In genomic region chr20:31517373-31517772, GRCh38 we compare ENCODE assay signal across 9 cellular contexts.
DNase-seq lines count a peak whose midpoint lies in the region; ATAC-seq and TF ChIP-seq lines count a peak whose summit lies in the region.
"Had no signal": no experiment of that assay in that cellular context is flagged by ENCODE, and none has a peak within 500 bp of the region (broad histone marks: within the 10 kb centered on the region; RNA-seq: fewer than 3 reads in every experiment).

No MANE protein-coding gene starts in this region.

- H3K27ac ChIP-seq in MM.1S (ENCODE audit: low read length), result peak overlapping the region; percentile 93; the same call in 1 of the 2 replicates
- H3K27ac ChIP-seq: parathyroid adenoma had no signal

- no peaks in the 10 kb centered on the region for H3K27me3 ChIP-seq in MM.1S (replicated peaks; ENCODE audit: insufficient read depth, low read length)

- H3K9me3 Mint-ChIP-seq in nephron progenitor cell, result no peaks in the 10 kb centered on the region
- H3K9me3 Mint-ChIP-seq in stimulated activated naive B cell treated with anti-CD40 and anti-IgM and Interleukin-4, amounts not matched to agents 10 μg/mL and 1 μg/mL and 100 μg/mL, for 72 hours, result no peaks in the 10 kb centered on the region
- H3K9me3 Mint-ChIP-seq: activated B cell treated with CpG ODN at 0.5 μM for 24 hours had no signal

- H3K27me3 Mint-ChIP-seq in nephron progenitor cell (ENCODE audit: low read depth, poor library complexity), result peaks cover 5% of the 10 kb centered on the region
- no peaks in the 10 kb centered on the region for H3K27me3 Mint-ChIP-seq in stimulated activated naive B cell treated with anti-CD40 and anti-IgM and Interleukin-4, amounts not matched to agents 10 μg/mL and 1 μg/mL and 100 μg/mL, for 72 hours
- H3K27me3 Mint-ChIP-seq: activated B cell treated with CpG ODN at 0.5 μM for 24 hours had no signal

- H3K27ac Mint-ChIP-seq in nephron progenitor cell, result no peak overlapping the region
- no peak overlapping the region for H3K27ac Mint-ChIP-seq in stimulated activated naive B cell treated with anti-CD40 and anti-IgM and Interleukin-4, amounts not matched to agents 10 μg/mL and 1 μg/mL and 100 μg/mL, for 72 hours
- H3K27ac Mint-ChIP-seq: activated B cell treated with CpG ODN at 0.5 μM for 24 hours had no signal

- peaks cover 29% of the 10 kb centered on the region for H3K4me1 ChIP-seq in MM.1S (ENCODE audit: low read length)

- no peaks in the 10 kb centered on the region for H3K9me2 ChIP-seq in MM.1S (replicated peaks; ENCODE audit: insufficient read depth, low read length)

- H3K36me3 ChIP-seq in MM.1S (replicated peaks; ENCODE audit: insufficient read depth, low read length), result 0 out of 2 replicates have a peak, but pooled peaks cover 6% of the 10 kb centered on the region

- peaks cover 81% of the 10 kb centered on the region for H3K79me2 ChIP-seq in MM.1S (ENCODE audit: low read length)

- no peaks in the 10 kb centered on the region for H3K9me3 ChIP-seq in MM.1S (replicated peaks; ENCODE audit: insufficient read depth, low read length)

- H2AFZ ChIP-seq in MM.1S (ENCODE audit: low read length), result no peak overlapping the region
- H2AFZ ChIP-seq: parathyroid adenoma had no signal

- H3F3A ChIP-seq in MM.1S (ENCODE audit: insufficient read depth, low read length), result peaks cover 24% of the 10 kb centered on the region

- TF ChIP-seq CTCF in MM.1S (IDR thresholded peaks at IDR 0.05; ENCODE audit: low read length) (no peak), cardiac fibroblast (IDR thresholded peaks at IDR 0.05; ENCODE audit: low read depth, low read length) (peak; percentile 18), nephron progenitor cell (IDR thresholded peaks at IDR 0.05) (no peak)

- H3K4me3 ChIP-seq in MM.1S (ENCODE audit: low read length) (peak overlapping the region; percentile 95), cardiac fibroblast (replicated peaks in 1 of 2; ENCODE audit: low read depth in 2 of 2, low read length in 2 of 2) (no peak overlapping the region)

- DNase-seq in ELF-1 (ENCODE audit: low read depth, low spot score) (peak; percentile 66), MM.1S (no peak), cardiac fibroblast (ENCODE audit: low read depth in 2 of 2) (peak; percentile 60 to 64), nephron progenitor cell (peak; percentile 13)
- no peak for DNase-seq in stimulated activated naive B cell treated with anti-CD40 and anti-IgM and Interleukin-4, amounts not matched to agents 10 μg/mL and 1 μg/mL and 100 μg/mL, for 72 hours
- DNase-seq: activated B cell treated with CpG ODN at 0.5 μM for 24 hours had no signal

- H3K4me3 Mint-ChIP-seq in nephron progenitor cell, result no peak overlapping the region
- no peak overlapping the region for H3K4me3 Mint-ChIP-seq in stimulated activated naive B cell treated with anti-CD40 and anti-IgM and Interleukin-4, amounts not matched to agents 10 μg/mL and 1 μg/mL and 100 μg/mL, for 72 hours
- H3K4me3 Mint-ChIP-seq: activated B cell treated with CpG ODN at 0.5 μM for 24 hours had no signal

- peaks cover 14% of the 10 kb centered on the region for H3K36me3 Mint-ChIP-seq in nephron progenitor cell (ENCODE audit: low read depth)
- H3K36me3 Mint-ChIP-seq in stimulated activated naive B cell treated with anti-CD40 and anti-IgM and Interleukin-4, amounts not matched to agents 10 μg/mL and 1 μg/mL and 100 μg/mL, for 72 hours, result peaks cover 7 to 20% of the 10 kb centered on the region in 2 donors

- peaks cover 57% of the 10 kb centered on the region for H4K20me1 ChIP-seq in MM.1S (ENCODE audit: insufficient read depth, low read length)

- H3K9ac ChIP-seq in MM.1S (ENCODE audit: low read length), result peak overlapping the region; percentile 97; the same call in 1 of the 2 replicates
- H3K9ac ChIP-seq: parathyroid adenoma had no signal

- peaks cover 8% of the 10 kb centered on the region for H3K4me1 Mint-ChIP-seq in nephron progenitor cell
- H3K4me1 Mint-ChIP-seq in stimulated activated naive B cell treated with anti-CD40 and anti-IgM and Interleukin-4, amounts not matched to agents 10 μg/mL and 1 μg/mL and 100 μg/mL, for 72 hours, result peaks cover 17 to 20% of the 10 kb centered on the region in 2 donors

- H3K4me2 ChIP-seq in MM.1S (ENCODE audit: low read depth, low read length), result peak overlapping the region; percentile 98

- no peak for ATAC-seq in stimulated activated naive B cell treated with anti-CD40 and anti-IgM and Interleukin-4, amounts not matched to agents 10 μg/mL and 1 μg/mL and 100 μg/mL, for 72 hours (replicated peaks)
- no peak for ATAC-seq in GM21529 (IDR thresholded peaks at IDR 0.05; ENCODE audit: unreplicated experiment)
- no peak for ATAC-seq in HG02870 (IDR thresholded peaks at IDR 0.05; ENCODE audit: unreplicated experiment)

Comparison
In these comparisons a context has a peak if more than half of its experiments do, and no peak if none do; other contexts are left out.
1. DNase-seq: peak in ELF-1 (single experiment), cardiac fibroblast (2 of 2) and nephron progenitor cell (single experiment); none in MM.1S (single experiment) and stimulated activated naive B cell treated with anti-CD40 and anti-IgM and Interleukin-4, amounts not matched to agents 10 μg/mL and 1 μg/mL and 100 μg/mL, for 72 hours (single experiment).